ENCODE assay signal across 1 cellular context in the genomic region with DNA sequence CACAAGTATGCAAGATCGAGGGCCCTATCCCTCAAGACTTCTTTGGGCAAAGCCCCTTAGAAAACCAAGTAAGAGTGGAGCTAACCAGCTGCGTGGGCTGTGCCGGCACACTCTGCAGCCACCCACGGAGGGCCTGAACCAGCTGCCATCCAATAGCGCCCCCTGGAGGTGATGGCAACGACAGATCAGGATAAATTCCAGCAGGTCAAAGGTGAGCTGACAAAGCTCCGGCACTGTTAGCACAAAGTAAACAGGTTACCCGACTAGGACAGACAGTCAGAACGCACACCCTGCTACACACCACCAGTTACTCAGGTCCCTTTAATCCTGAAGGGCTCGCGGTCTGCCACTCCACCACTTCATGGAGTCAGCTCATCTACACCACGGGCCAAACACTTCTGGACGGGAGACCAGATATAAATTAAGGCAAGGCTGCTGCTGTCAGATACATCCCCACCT.
A peak's percentile ranks its signal among the peaks of the same experiment; 100 is the strongest.
TF ChIP-seq lines count a peak whose summit lies in the region.

No MANE protein-coding gene starts in this region.

TF ChIP-seq in H1, 55 proteins besides CTCF, POLR2A, EP300 and RAD21:
- TF ChIP-seq RFX5 (IDR thresholded peaks at IDR 0.05; ENCODE audit: borderline replicate concordance, low read depth, low read length) = no peak
- TF ChIP-seq CHD2 (IDR thresholded peaks at IDR 0.05; ENCODE audit: low read length) = no peak
- TF ChIP-seq, protein P1, sequence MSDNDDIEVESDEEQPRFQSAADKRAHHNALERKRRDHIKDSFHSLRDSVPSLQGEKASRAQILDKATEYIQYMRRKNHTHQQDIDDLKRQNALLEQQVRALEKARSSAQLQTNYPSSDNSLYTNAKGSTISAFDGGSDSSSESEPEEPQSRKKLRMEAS (IDR thresholded peaks at IDR 0.05) = peak; percentile 23; the same call in 1 of the 2 replicates
- TF ChIP-seq BRCA1 (IDR thresholded peaks at IDR 0.05; ENCODE audit: low read depth, low read length) = no peak
- no peak for TF ChIP-seq NRF1 (IDR thresholded peaks at IDR 0.05; ENCODE audit: low read depth, low read length)
- no peak for TF ChIP-seq EZH2 (IDR thresholded peaks at IDR 0.05; ENCODE audit: low read depth, low read length, severe bottlenecking)
- peak; percentile 64 for TF ChIP-seq CREB1 (IDR thresholded peaks at IDR 0.05)
- TF ChIP-seq BCL11A (IDR thresholded peaks at IDR 0.05; ENCODE audit: low read depth in 2 of 2, low read length in 2 of 2) = no peak
- peak; percentile 72 for TF ChIP-seq NANOG (IDR thresholded peaks at IDR 0.05; ENCODE audit: insufficient read depth, low read depth, low read length, poor library complexity, severe bottlenecking)
- TF ChIP-seq SIN3A (conservative IDR thresholded peaks at IDR 0.05 in 1 of 2, IDR thresholded peaks at IDR 0.05 in 1 of 2; ENCODE audit: low read depth in 1 of 2, low read length in 2 of 2) = peak in 1 of 2 experiments; percentile 83; a peak in 2 of 4 replicates
- TF ChIP-seq ZNF274 (IDR thresholded peaks at IDR 0.05; ENCODE audit: borderline replicate concordance, extremely low read depth, low read length) = no peak
- TF ChIP-seq, protein P2, sequence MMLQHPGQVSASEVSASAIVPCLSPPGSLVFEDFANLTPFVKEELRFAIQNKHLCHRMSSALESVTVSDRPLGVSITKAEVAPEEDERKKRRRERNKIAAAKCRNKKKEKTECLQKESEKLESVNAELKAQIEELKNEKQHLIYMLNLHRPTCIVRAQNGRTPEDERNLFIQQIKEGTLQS (IDR thresholded peaks at IDR 0.05; ENCODE audit: insufficient read depth, low read depth, low read length) = no peak
- peak; percentile 98 for TF ChIP-seq TEAD4 (IDR thresholded peaks at IDR 0.05; ENCODE audit: low read depth, low read length)
- TF ChIP-seq JUND (IDR thresholded peaks at IDR 0.05; ENCODE audit: low read length) = 0 out of 2 replicates have a peak, but pooled peaks have one; percentile 14
- no peak for TF ChIP-seq RNF2 (IDR thresholded peaks at IDR 0.05; ENCODE audit: borderline replicate concordance, low read depth, low read length, missing control alignments, poor library complexity, severe bottlenecking)
- TF ChIP-seq FOSL1 (IDR thresholded peaks at IDR 0.05; ENCODE audit: insufficient read depth, low read depth, low read length) = no peak
